In the genomic region with DNA sequence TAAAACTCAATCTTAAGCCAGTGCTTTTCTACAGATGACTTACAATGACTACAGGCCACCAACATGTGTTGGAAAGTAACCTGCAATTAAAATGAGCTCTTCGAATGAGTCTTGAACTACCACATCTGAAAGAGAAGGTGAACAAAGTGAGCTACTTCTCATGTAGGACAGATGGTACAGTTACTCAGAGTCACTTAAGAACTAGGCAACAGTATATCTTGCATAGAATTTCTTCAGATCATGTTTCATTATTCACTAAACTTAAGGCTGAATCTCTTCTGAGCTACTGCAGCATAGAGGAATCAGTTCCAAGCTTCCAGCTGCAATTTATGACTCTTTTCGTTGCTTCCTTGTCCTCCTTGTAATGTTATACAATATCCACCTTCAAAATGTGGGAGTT, we compare ENCODE assay signal across 20 cellular contexts.
"Had no signal": no experiment of that assay in that cellular context is flagged by ENCODE, and none has a peak within 500 bp of the region (broad histone marks: within the 10 kb centered on the region; RNA-seq: fewer than 3 reads in every experiment).

No MANE protein-coding gene starts in this region.

- H3K27ac ChIP-seq: colonic mucosa, gastroesophageal sphincter, heart left ventricle, prostate gland, right atrium auricular region, suprapubic skin, transverse colon, vagina, VCaP had no signal

- DNase-seq: activated CD4-positive, alpha-beta T cell treated with anti-CD3 and anti-CD28 coated beads for 1 hour; activated CD4-positive, alpha-beta T cell treated with anti-CD3 and anti-CD28 coated beads, Interleukin-2, amount 50 U/mL, for 48 hours; activated naive CD4-positive, alpha-beta T cell treated with anti-CD3 and anti-CD28 coated beads, Interleukin-2, amount 10 ng/mL, durations not matched to agents 7 days and 5 days; activated naive CD8-positive, alpha-beta T cell treated with anti-CD3 and anti-CD28 coated beads, Interleukin-2, amount 50 U/mL, for 24 hours; activated T-cell treated with anti-CD3 and anti-CD28 coated beads, Interleukin-2, amount 50 U/mL, for 1 hour; aorta; colonic mucosa; heart left ventricle; left ventricle myocardium superior; mucosa of descending colon; naive B cell; stimulated activated naive CD8-positive, alpha-beta T cell treated with anti-CD3 and anti-CD28 coated beads, Interleukin-15, amount 100 ng/mL, for 72 hours; transverse colon had no signal

- H3K36me3 Mint-ChIP-seq: activated naive CD4-positive, alpha-beta T cell treated with anti-CD3 and anti-CD28 coated beads, Interleukin-2, amount 10 ng/mL, durations not matched to agents 7 days and 5 days; naive B cell had no signal

- H3K4me1 Mint-ChIP-seq: activated naive CD4-positive, alpha-beta T cell treated with anti-CD3 and anti-CD28 coated beads, Interleukin-2, amount 10 ng/mL, durations not matched to agents 7 days and 5 days; central memory CD8-positive, alpha-beta T cell; naive B cell had no signal

- H3K4me3 Mint-ChIP-seq: activated naive CD4-positive, alpha-beta T cell treated with anti-CD3 and anti-CD28 coated beads, Interleukin-2, amount 10 ng/mL, durations not matched to agents 7 days and 5 days; activated naive CD8-positive, alpha-beta T cell treated with anti-CD3 and anti-CD28 coated beads, Interleukin-2, amount 50 U/mL, for 24 hours; central memory CD8-positive, alpha-beta T cell; naive B cell; stimulated activated naive CD8-positive, alpha-beta T cell treated with anti-CD3 and anti-CD28 coated beads, Interleukin-15, amount 100 ng/mL, for 72 hours had no signal

- H3K9me3 Mint-ChIP-seq: activated naive CD8-positive, alpha-beta T cell treated with anti-CD3 and anti-CD28 coated beads, Interleukin-2, amount 50 U/mL, for 24 hours; central memory CD8-positive, alpha-beta T cell; naive B cell had no signal

- H3K4me3 ChIP-seq: colonic mucosa, gastroesophageal sphincter, heart left ventricle, mucosa of descending colon, prostate gland, right atrium auricular region, suprapubic skin, transverse colon, vagina had no signal

- H3K9me3 ChIP-seq: colonic mucosa, gastroesophageal sphincter, heart left ventricle, mucosa of descending colon, prostate gland, right atrium auricular region, suprapubic skin, transverse colon, vagina had no signal

- H3K36me3 ChIP-seq: colonic mucosa, gastroesophageal sphincter, heart left ventricle, prostate gland, right atrium auricular region, suprapubic skin, transverse colon, vagina had no signal

- H3K4me1 ChIP-seq: colonic mucosa, prostate gland had no signal

- H3K27ac Mint-ChIP-seq: activated naive CD4-positive, alpha-beta T cell treated with anti-CD3 and anti-CD28 coated beads, Interleukin-2, amount 10 ng/mL, durations not matched to agents 7 days and 5 days; activated naive CD8-positive, alpha-beta T cell treated with anti-CD3 and anti-CD28 coated beads, Interleukin-2, amount 50 U/mL, for 24 hours; naive B cell; stimulated activated naive CD8-positive, alpha-beta T cell treated with anti-CD3 and anti-CD28 coated beads, Interleukin-15, amount 100 ng/mL, for 72 hours had no signal

- H3K27me3 Mint-ChIP-seq: stimulated activated naive CD8-positive, alpha-beta T cell treated with anti-CD3 and anti-CD28 coated beads, Interleukin-15, amount 100 ng/mL, for 72 hours had no signal
